9 cellular contexts compared by ENCODE assay signal in genomic region chr2:165952600-165953210, GRCh38. TPM values are rescaled to one million over a fixed set of nuclear protein-coding genes. Genes with fewer than 3 reads are reported as not detected.
DNase-seq lines count a peak whose midpoint lies in the region; ATAC-seq and TF ChIP-seq lines count a peak whose summit lies in the region.
"Had no signal": no experiment of that assay in that cellular context is flagged by ENCODE, and none has a peak within 500 bp of the region (broad histone marks: within the 10 kb centered on the region; RNA-seq: fewer than 3 reads in every experiment).

No MANE protein-coding gene starts in this region.

- no peaks in the 10 kb centered on the region for H3K27me3 ChIP-seq in CD8-positive, alpha-beta T cell (ENCODE audit: insufficient read depth, low read length)
- H3K27me3 ChIP-seq in HUES48 (ENCODE audit: control insufficient read depth, insufficient read depth, low read length), result no peaks in the 10 kb centered on the region

- in situ Hi-C loops in astrocyte of the spinal cord (cut with HindIII; ENCODE audit: low sequenced_read_pairs), result no loop called here

- POLR2A ChIA-PET in CD8-positive, alpha-beta T cell (lab: Charles Lee), result interaction anchor here (1.3 to 1.5 kb wide), 3 partner anchors 8 to 20 kb away, joined by 3 to 6 read pairs (median 3); no protein-coding TSS in a partner anchor

- peak overlapping the region; percentile 61 for H3K9ac ChIP-seq in HUES48 (ENCODE audit: low read depth, low read length)

- no peaks in the 10 kb centered on the region for H3K9me3 ChIP-seq in CD8-positive, alpha-beta T cell (ENCODE audit: low read length)
- no peaks in the 10 kb centered on the region for H3K9me3 ChIP-seq in HUES48 (ENCODE audit: control insufficient read depth, insufficient read depth, low read length)

- peaks cover 29% of the 10 kb centered on the region for H3K4me1 Mint-ChIP-seq in CD8-positive, alpha-beta T cell (ENCODE audit: low read depth)

- peak overlapping the region; percentile 72 for H3K27ac ChIP-seq in CD8-positive, alpha-beta T cell (ENCODE audit: low read depth, low read length)
- peak overlapping the region; percentile 97 for H3K27ac ChIP-seq in HUES48 (ENCODE audit: low read depth, low read length)

- H3K4me1 ChIP-seq in CD8-positive, alpha-beta T cell (ENCODE audit: insufficient read depth, low read length), result peaks cover 25% of the 10 kb centered on the region
- H3K4me1 ChIP-seq in HUES48 (ENCODE audit: control insufficient read depth, insufficient read depth, low read length), result peaks cover 22% of the 10 kb centered on the region

- H3K4me3 Mint-ChIP-seq in CD8-positive, alpha-beta T cell, result no peak overlapping the region
- H3K4me3 Mint-ChIP-seq: IgD-negative memory B cell had no signal

- no peak for DNase-seq in CD8-positive, alpha-beta T cell
- DNase-seq in astrocyte of the spinal cord (ENCODE audit: low read depth, low spot score), result peak; percentile 27
- peak; percentile 12 to 23 for DNase-seq in lung microvascular endothelial cell (ENCODE audit: low read depth in 2 of 2)
- DNase-seq in central memory CD4-positive, alpha-beta T cell, result no peak
- DNase-seq in NCI-H1930 (lab: John Stamatoyannopoulos, UW), result no peak

- ATAC-seq in CD8-positive, alpha-beta T cell, result no peak
- ATAC-seq in GM19324 (IDR thresholded peaks at IDR 0.05; ENCODE audit: low FRiP score, unreplicated experiment), result no peak
- ATAC-seq in HG02610 (IDR thresholded peaks at IDR 0.05; ENCODE audit: unreplicated experiment), result no peak

- H3K36me3 ChIP-seq in CD8-positive, alpha-beta T cell (ENCODE audit: insufficient read depth, low read length), result no peaks in the 10 kb centered on the region
- peaks cover 18% of the 10 kb centered on the region for H3K36me3 ChIP-seq in HUES48 (ENCODE audit: control insufficient read depth, insufficient read depth, low read length)

- H3K36me3 Mint-ChIP-seq in CD8-positive, alpha-beta T cell, result peaks cover 15% of the 10 kb centered on the region
- H3K36me3 Mint-ChIP-seq: IgD-negative memory B cell had no signal

- H3K27me3 Mint-ChIP-seq in CD8-positive, alpha-beta T cell (ENCODE audit: low read depth), result no peaks in the 10 kb centered on the region
- H3K27me3 Mint-ChIP-seq: IgD-negative memory B cell had no signal

- TF ChIP-seq CTCF in CD8-positive, alpha-beta T cell (IDR thresholded peaks at IDR 0.05), result no peak
- TF ChIP-seq CTCF in astrocyte of the spinal cord (IDR thresholded peaks at IDR 0.05; ENCODE audit: low read depth, low read length), result no peak

- no peak overlapping the region for H3K27ac Mint-ChIP-seq in CD8-positive, alpha-beta T cell
- H3K27ac Mint-ChIP-seq: IgD-negative memory B cell had no signal

- peak overlapping the region; percentile 82 for H3K4me3 ChIP-seq in CD8-positive, alpha-beta T cell (ENCODE audit: low read depth, low read length)
- H3K4me3 ChIP-seq in HUES48 (ENCODE audit: low read depth, low read length), result peak overlapping the region; percentile 75
- peak overlapping the region; percentile 68 for H3K4me3 ChIP-seq in astrocyte of the spinal cord (ENCODE audit: low read depth, low read length)

- H3K9me3 Mint-ChIP-seq in CD8-positive, alpha-beta T cell, result no peaks in the 10 kb centered on the region
- H3K9me3 Mint-ChIP-seq: IgD-negative memory B cell had no signal

- CTCF ChIA-PET in CD8-positive, alpha-beta T cell (lab: Charles Lee), result interaction anchor here (0.9 to 1.4 kb wide), 4 partner anchors 8 to 175 kb away, joined by 4 to 6 read pairs (median 4); partner anchors contain the start of gene SCN1A

- intact Hi-C loops in CD8-positive, alpha-beta T cell (cut with DNase I, micrococcal nuclease), result loop anchor here (2.0 to 5.0 kb wide), 3 partner anchors 75 to 660 kb away; no protein-coding TSS in a partner anchor

RNA-seq across cellular contexts. Expression of gene TTC21B, which starts 0.9 kb away (rescaled TPM):
- total RNA-seq in CD8-positive, alpha-beta T cell, result 10 to 100 TPM; 17.9 to 24.2 TPM
- total RNA-seq in lung microvascular endothelial cell, result 15.7 and 33.5 TPM in 2 replicates

Comparison
In these comparisons a context has a peak if more than half of its experiments do, and no peak if none do; other contexts are left out.
1. DNase-seq: peak in astrocyte of the spinal cord (single experiment) and lung microvascular endothelial cell (2 of 2); none in CD8-positive, alpha-beta T cell (0 of 7), central memory CD4-positive, alpha-beta T cell (single experiment) and NCI-H1930 (0 of 2).
2. Peak in every context shown above with its lines, with median percentiles within 50 percentile points of each other: H3K4me3 ChIP-seq.